Comparison of ENCODE assay signal across 8 cellular contexts in genomic region chr2:74472945-74473258, GRCh38. TPM values are rescaled to one million over a fixed set of nuclear protein-coding genes. Genes with fewer than 3 reads are reported as not detected.
DNase-seq lines count a peak whose midpoint lies in the region; ATAC-seq and TF ChIP-seq lines count a peak whose summit lies in the region.

No MANE protein-coding gene starts in this region.

- H3K36me3 ChIP-seq in CD4-positive, CD25-positive, alpha-beta regulatory T cell (ENCODE audit: control insufficient read depth, insufficient read depth, low read length), result peaks cover 19% of the 10 kb centered on the region

- no peaks in the 10 kb centered on the region for H3K27me3 ChIP-seq in CD4-positive, CD25-positive, alpha-beta regulatory T cell (ENCODE audit: control insufficient read depth, insufficient read depth, low read length)

- H3K27ac Mint-ChIP-seq in CD4-positive, CD25-positive, alpha-beta regulatory T cell, result peak overlapping the region; percentile 97 to 99 (median 99)
- H3K27ac Mint-ChIP-seq in effector memory CD8-positive, alpha-beta T cell, result peak overlapping the region; percentile 96 to 99
- peak overlapping the region; percentile 99 to 100 (median 99) for H3K27ac Mint-ChIP-seq in nephron

- peaks cover 26% of the 10 kb centered on the region for H3K4me1 ChIP-seq in CD4-positive, CD25-positive, alpha-beta regulatory T cell (ENCODE audit: control insufficient read depth, insufficient read depth, low read length, poor library complexity, severe bottlenecking)

- DNase-seq in CD4-positive, CD25-positive, alpha-beta regulatory T cell, result no peak
- DNase-seq in LNCaP clone FGC (ENCODE audit: low read depth), result no peak
- no peak for DNase-seq in effector memory CD8-positive, alpha-beta T cell
- DNase-seq in epidermal melanocyte (ENCODE audit: insufficient read length, low spot score), result no peak
- no peak for DNase-seq in NCI-H1417 treated with DMSO at 0.1 percent for 48 hours (lab: John Stamatoyannopoulos, UW)
- DNase-seq in NCI-H345 treated with DMSO at 0.1 percent for 48 hours (lab: John Stamatoyannopoulos, UW; ENCODE audit: unreplicated experiment), result no peak

- H3K9me3 Mint-ChIP-seq in CD4-positive, CD25-positive, alpha-beta regulatory T cell, result peaks cover 0 to 2% (median 0%) of the 10 kb centered on the region in 7 donors
- H3K9me3 Mint-ChIP-seq in effector memory CD8-positive, alpha-beta T cell, result no peaks in the 10 kb centered on the region
- H3K9me3 Mint-ChIP-seq in nephron, result no peaks in the 10 kb centered on the region

- peak overlapping the region; percentile 92 to 98 (median 94) for H3K4me3 Mint-ChIP-seq in CD4-positive, CD25-positive, alpha-beta regulatory T cell
- H3K4me3 Mint-ChIP-seq in effector memory CD8-positive, alpha-beta T cell, result peak overlapping the region; percentile 88 to 97
- peak overlapping the region; percentile 97 to 99 (median 99) for H3K4me3 Mint-ChIP-seq in nephron

- peaks cover 5 to 28% (median 17%) of the 10 kb centered on the region in 4 donors for H3K4me1 Mint-ChIP-seq in CD4-positive, CD25-positive, alpha-beta regulatory T cell
- peaks cover 18% of the 10 kb centered on the region in 2 donors for H3K4me1 Mint-ChIP-seq in effector memory CD8-positive, alpha-beta T cell (ENCODE audit: low read depth in 2 of 2)
- peaks cover 22% of the 10 kb centered on the region for H3K4me1 Mint-ChIP-seq in nephron

- H3K27ac ChIP-seq in CD4-positive, CD25-positive, alpha-beta regulatory T cell (ENCODE audit: insufficient read depth, low read length, poor library complexity, severe bottlenecking), result peak overlapping the region; percentile 92

- peaks cover 21% of the 10 kb centered on the region for H3K36me3 Mint-ChIP-seq in CD4-positive, CD25-positive, alpha-beta regulatory T cell
- H3K36me3 Mint-ChIP-seq in effector memory CD8-positive, alpha-beta T cell (ENCODE audit: insufficient read depth), result peaks cover 41% of the 10 kb centered on the region
- peaks cover 32% of the 10 kb centered on the region for H3K36me3 Mint-ChIP-seq in nephron (ENCODE audit: low read depth)

- H3K9me3 ChIP-seq in CD4-positive, CD25-positive, alpha-beta regulatory T cell (ENCODE audit: control insufficient read depth in 2 of 2, low read length in 2 of 2), result no peaks in the 10 kb centered on the region

- TF ChIP-seq CTCF in LNCaP clone FGC (IDR thresholded peaks at IDR 0.05; ENCODE audit: control insufficient read depth, extremely low read depth, insufficient read depth) (no peak), nephron (IDR thresholded peaks at IDR 0.05; ENCODE audit: unreplicated experiment in 3 of 3) (no peak)

- H3K4me3 ChIP-seq in CD4-positive, CD25-positive, alpha-beta regulatory T cell (ENCODE audit: low read depth, low read length), result peak overlapping the region; percentile 92
- H3K4me3 ChIP-seq in LNCaP clone FGC (ENCODE audit: low read depth, low read length), result peak overlapping the region; percentile 66

- peaks cover 5% of the 10 kb centered on the region for H3K27me3 Mint-ChIP-seq in CD4-positive, CD25-positive, alpha-beta regulatory T cell
- no peaks in the 10 kb centered on the region for H3K27me3 Mint-ChIP-seq in effector memory CD8-positive, alpha-beta T cell
- no peaks in the 10 kb centered on the region for H3K27me3 Mint-ChIP-seq in nephron (ENCODE audit: low read depth)

- no peak for ATAC-seq in CD4-positive, CD25-positive, alpha-beta regulatory T cell (ENCODE audit: low read depth in 2 of 2)
- ATAC-seq in effector memory CD8-positive, alpha-beta T cell (replicated peaks), result no peak
- ATAC-seq in HG03135 (IDR thresholded peaks at IDR 0.05; ENCODE audit: unreplicated experiment), result no peak

RNA-seq across cellular contexts. Expression of gene MRPL53, which starts 0.4 kb away (rescaled TPM):
- 57.2 TPM for total RNA-seq in CD4-positive, CD25-positive, alpha-beta regulatory T cell
- polyA plus RNA-seq in CD4-positive, CD25-positive, alpha-beta regulatory T cell, result 100 to 1,000 TPM; 120 to 163 (median 137) TPM

RNA-seq across cellular contexts. Expression of gene MOGS, which starts 7.7 kb away (rescaled TPM):
- 56.8 TPM for total RNA-seq in CD4-positive, CD25-positive, alpha-beta regulatory T cell
- 10 to 100 TPM; 31.7 to 38.0 (median 34.8) TPM for polyA plus RNA-seq in CD4-positive, CD25-positive, alpha-beta regulatory T cell

RNA-seq across cellular contexts. Expression of gene CCDC142, which starts 9.9 kb away (rescaled TPM):
- total RNA-seq in CD4-positive, CD25-positive, alpha-beta regulatory T cell, result 15.8 TPM
- 10 to 100 TPM in 3 of 4 donors, 1 to 10 TPM in 1; 8.9 to 14.9 (median 10.4) TPM for polyA plus RNA-seq in CD4-positive, CD25-positive, alpha-beta regulatory T cell

RNA-seq across cellular contexts. Expression of gene TTC31, which starts 10.0 kb away (rescaled TPM):
- 38.7 TPM for total RNA-seq in CD4-positive, CD25-positive, alpha-beta regulatory T cell
- 10 to 100 TPM; 21.7 to 24.7 (median 22.7) TPM for polyA plus RNA-seq in CD4-positive, CD25-positive, alpha-beta regulatory T cell

RNA-seq across cellular contexts. Expression of gene WBP1, which starts 14.7 kb away (rescaled TPM):
- total RNA-seq in CD4-positive, CD25-positive, alpha-beta regulatory T cell, result 79.5 TPM
- polyA plus RNA-seq in CD4-positive, CD25-positive, alpha-beta regulatory T cell, result 10 to 100 TPM; 33.5 to 46.7 (median 37.2) TPM
